1 cellular context compared by ENCODE assay signal in the genomic region with DNA sequence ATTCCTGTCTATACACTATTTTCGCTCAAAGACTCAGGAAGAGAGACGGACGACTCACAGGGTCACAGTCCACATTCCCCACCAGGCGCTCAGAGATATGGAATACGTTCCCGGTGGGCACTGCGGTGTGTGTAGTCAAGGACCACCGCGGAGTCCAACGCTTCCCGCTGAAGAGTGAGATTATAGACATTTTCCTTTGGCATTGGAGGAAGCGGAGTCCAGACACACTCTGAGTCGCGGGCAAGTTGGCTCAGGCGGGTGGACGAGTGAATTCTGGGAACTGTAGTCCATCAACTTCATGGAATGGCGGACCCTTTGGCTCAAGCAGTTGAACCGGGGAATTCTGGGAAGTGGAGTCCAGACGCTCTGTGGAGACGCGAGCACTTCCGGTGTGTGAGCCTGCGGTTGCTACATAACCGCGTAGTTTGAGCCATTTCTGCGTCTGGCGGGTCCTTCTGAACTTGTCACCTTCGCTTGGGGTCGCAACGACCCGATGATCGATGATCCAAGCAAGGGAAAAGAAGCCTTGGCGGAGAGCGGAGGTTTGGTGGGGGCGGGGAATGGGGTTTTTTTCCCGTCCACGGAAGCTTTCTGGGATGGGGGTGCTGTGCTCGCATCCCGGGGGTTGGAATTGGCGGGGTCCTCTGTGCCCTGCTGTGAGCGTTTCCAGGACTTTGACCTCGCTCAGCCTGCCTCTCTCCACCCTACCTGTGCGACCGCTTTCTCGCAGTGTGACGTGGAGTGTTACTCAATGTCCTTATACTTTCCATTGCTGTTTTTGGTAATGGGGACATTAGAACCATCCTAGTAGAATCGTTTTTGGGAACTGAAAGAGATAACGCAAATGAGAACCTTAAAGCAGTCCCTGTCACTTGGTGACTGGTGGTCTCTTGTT.
TF ChIP-seq lines count a peak whose summit lies in the region.

A gene (plus strand): TSS at position 392 of the 895 bp plus-strand sequence. CDS start 4,122 bp downstream, outside the sequence.

TF ChIP-seq in K562, 482 proteins besides CTCF, POLR2A, EP300 and RAD21 (continued from another document and continues in another):
- TF ChIP-seq MTA2 (IDR thresholded peaks at IDR 0.05; ENCODE audit: low read depth) (no peak), POLR2AphosphoS2 (IDR thresholded peaks at IDR 0.05; ENCODE audit: low read length) (no peak), ZNF24 (IDR thresholded peaks at IDR 0.05) (no peak), IRF2 (CRISPR knock-in tag; IDR thresholded peaks at IDR 0.05) (no peak), SAFB (IDR thresholded peaks at IDR 0.05; ENCODE audit: borderline replicate concordance, low read depth, low read length) (no peak), SMARCA4 (IDR thresholded peaks at IDR 0.05) (no peak), NCOA4 (IDR thresholded peaks at IDR 0.05; ENCODE audit: partially characterized antibody) (no peak), PRPF4 (IDR thresholded peaks at IDR 0.05; ENCODE audit: insufficient read depth, low read depth, low read length, poor library complexity, severe bottlenecking) (no peak), SRF (CRISPR knock-in tag; IDR thresholded peaks at IDR 0.05) (0 out of 4 replicates have a peak, but pooled peaks of 1 of the 2 experiments have one; percentile 42), CBFA2T3 (IDR thresholded peaks at IDR 0.05) (no peak), ZNF766 (CRISPR knock-in tag; conservative IDR thresholded peaks at IDR 0.05) (peak; percentile 80), ZNF23 (CRISPR knock-in tag; IDR thresholded peaks at IDR 0.05) (no peak), HDAC3 (IDR thresholded peaks at IDR 0.05; ENCODE audit: borderline replicate concordance, partially characterized antibody) (no peak), ZNF699 (CRISPR knock-in tag; IDR thresholded peaks at IDR 0.05; ENCODE audit: insufficient replicate concordance) (no peak), ZNF77 (CRISPR knock-in tag; IDR thresholded peaks at IDR 0.05) (no peak), JUN (IDR thresholded peaks at IDR 0.05; ENCODE audit: borderline replicate concordance, low read depth, low read length) (no peak), JUN (CRISPR knock-in tag; IDR thresholded peaks at IDR 0.05; ENCODE audit: borderline replicate concordance) (no peak), NFRKB (IDR thresholded peaks at IDR 0.05; ENCODE audit: low read depth) (no peak), ZNF707 (CRISPR knock-in tag; conservative IDR thresholded peaks at IDR 0.05) (no peak), XRCC4 (IDR thresholded peaks at IDR 0.05; ENCODE audit: extremely low read depth, insufficient read depth, insufficient read length) (no peak), SRSF7 (optimal IDR thresholded peaks at IDR 0.05; ENCODE audit: low read depth, low read length) (no peak), HOXB6 (CRISPR knock-in tag; IDR thresholded peaks at IDR 0.05; ENCODE audit: borderline replicate concordance) (no peak), PML (IDR thresholded peaks at IDR 0.05; ENCODE audit: low read length) (no peak), GABPA (tag; conservative IDR thresholded peaks at IDR 0.05; ENCODE audit: low read depth) (peak; percentile 94), MAZ (CRISPR knock-in tag; conservative IDR thresholded peaks at IDR 0.05 in 1 of 2, IDR thresholded peaks at IDR 0.05 in 1 of 2) (peak; percentile 16 to 63; a peak in 1 of 4 replicates), ZNF408 (CRISPR knock-in tag; IDR thresholded peaks at IDR 0.05; ENCODE audit: low read depth) (no peak), ETV5 (CRISPR knock-in tag; IDR thresholded peaks at IDR 0.05; ENCODE audit: low read depth) (peak; percentile 58; the same call in 1 of the 2 replicates), ZNF121 (CRISPR knock-in tag; conservative IDR thresholded peaks at IDR 0.05) (no peak), ZNF224 (CRISPR knock-in tag; IDR thresholded peaks at IDR 0.05) (no peak), FIP1L1 (IDR thresholded peaks at IDR 0.05; ENCODE audit: low read depth, low read length, poor library complexity, severe bottlenecking) (no peak)
- TF ChIP-seq, protein P1, sequence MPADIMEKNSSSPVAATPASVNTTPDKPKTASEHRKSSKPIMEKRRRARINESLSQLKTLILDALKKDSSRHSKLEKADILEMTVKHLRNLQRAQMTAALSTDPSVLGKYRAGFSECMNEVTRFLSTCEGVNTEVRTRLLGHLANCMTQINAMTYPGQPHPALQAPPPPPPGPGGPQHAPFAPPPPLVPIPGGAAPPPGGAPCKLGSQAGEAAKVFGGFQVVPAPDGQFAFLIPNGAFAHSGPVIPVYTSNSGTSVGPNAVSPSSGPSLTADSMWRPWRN (IDR thresholded peaks at IDR 0.05; ENCODE audit: low read depth), result no peak
- TF ChIP-seq, protein P2, sequence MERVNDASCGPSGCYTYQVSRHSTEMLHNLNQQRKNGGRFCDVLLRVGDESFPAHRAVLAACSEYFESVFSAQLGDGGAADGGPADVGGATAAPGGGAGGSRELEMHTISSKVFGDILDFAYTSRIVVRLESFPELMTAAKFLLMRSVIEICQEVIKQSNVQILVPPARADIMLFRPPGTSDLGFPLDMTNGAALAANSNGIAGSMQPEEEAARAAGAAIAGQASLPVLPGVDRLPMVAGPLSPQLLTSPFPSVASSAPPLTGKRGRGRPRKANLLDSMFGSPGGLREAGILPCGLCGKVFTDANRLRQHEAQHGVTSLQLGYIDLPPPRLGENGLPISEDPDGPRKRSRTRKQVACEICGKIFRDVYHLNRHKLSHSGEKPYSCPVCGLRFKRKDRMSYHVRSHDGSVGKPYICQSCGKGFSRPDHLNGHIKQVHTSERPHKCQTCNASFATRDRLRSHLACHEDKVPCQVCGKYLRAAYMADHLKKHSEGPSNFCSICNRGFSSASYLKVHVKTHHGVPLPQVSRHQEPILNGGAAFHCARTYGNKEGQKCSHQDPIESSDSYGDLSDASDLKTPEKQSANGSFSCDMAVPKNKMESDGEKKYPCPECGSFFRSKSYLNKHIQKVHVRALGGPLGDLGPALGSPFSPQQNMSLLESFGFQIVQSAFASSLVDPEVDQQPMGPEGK (CRISPR knock-in tag; IDR thresholded peaks at IDR 0.05; ENCODE audit: borderline replicate concordance), result no peak
- TF ChIP-seq, protein P3, sequence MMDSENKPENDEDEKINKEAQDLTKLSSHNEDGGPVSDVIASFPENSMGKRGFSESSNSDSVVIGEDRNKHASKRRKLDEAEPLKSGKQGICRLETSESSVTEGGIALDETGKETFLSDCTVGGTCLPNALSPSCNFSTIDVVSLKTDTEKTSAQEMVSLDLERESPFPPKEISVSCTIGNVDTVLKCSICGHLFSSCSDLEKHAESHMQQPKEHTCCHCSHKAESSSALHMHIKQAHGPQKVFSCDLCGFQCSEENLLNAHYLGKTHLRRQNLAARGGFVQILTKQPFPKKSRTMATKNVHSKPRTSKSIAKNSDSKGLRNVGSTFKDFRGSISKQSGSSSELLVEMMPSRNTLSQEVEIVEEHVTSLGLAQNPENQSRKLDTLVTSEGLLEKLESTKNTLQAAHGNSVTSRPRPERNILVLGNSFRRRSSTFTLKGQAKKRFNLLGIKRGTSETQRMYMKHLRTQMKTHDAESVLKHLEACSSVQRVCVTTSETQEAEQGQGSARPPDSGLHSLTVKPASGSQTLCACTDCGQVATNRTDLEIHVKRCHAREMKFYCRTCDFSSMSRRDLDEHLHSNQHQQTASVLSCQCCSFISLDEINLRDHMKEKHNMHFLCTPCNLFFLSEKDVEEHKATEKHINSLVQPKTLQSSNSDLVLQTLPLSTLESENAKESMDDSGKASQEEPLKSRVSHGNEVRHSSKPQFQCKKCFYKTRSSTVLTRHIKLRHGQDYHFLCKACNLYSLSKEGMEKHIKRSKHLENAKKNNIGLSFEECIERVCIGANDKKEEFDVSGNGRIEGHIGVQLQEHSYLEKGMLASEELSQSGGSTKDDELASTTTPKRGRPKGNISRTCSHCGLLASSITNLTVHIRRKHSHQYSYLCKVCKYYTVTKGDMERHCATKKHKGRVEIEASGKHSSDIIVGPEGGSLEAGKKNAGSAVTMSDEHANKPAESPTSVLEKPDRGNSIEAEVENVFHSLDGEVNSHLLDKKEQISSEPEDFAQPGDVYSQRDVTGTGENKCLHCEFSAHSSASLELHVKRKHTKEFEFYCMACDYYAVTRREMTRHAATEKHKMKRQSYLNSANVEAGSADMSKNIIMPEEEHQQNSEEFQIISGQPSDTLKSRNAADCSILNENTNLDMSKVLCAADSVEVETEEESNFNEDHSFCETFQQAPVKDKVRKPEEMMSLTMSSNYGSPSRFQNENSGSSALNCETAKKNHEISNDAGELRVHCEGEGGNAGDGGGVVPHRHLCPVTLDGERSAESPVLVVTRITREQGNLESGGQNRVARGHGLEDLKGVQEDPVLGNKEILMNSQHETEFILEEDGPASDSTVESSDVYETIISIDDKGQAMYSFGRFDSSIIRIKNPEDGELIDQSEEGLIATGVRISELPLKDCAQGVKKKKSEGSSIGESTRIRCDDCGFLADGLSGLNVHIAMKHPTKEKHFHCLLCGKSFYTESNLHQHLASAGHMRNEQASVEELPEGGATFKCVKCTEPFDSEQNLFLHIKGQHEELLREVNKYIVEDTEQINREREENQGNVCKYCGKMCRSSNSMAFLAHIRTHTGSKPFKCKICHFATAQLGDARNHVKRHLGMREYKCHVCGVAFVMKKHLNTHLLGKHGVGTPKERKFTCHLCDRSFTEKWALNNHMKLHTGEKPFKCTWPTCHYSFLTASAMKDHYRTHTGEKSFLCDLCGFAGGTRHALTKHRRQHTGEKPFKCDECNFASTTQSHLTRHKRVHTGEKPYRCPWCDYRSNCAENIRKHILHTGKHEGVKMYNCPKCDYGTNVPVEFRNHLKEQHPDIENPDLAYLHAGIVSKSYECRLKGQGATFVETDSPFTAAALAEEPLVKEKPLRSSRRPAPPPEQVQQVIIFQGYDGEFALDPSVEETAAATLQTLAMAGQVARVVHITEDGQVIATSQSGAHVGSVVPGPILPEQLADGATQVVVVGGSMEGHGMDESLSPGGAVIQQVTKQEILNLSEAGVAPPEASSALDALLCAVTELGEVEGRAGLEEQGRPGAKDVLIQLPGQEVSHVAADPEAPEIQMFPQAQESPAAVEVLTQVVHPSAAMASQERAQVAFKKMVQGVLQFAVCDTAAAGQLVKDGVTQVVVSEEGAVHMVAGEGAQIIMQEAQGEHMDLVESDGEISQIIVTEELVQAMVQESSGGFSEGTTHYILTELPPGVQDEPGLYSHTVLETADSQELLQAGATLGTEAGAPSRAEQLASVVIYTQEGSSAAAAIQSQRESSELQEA (IDR thresholded peaks at IDR 0.05; ENCODE audit: low read depth), result no peak
- TF ChIP-seq, protein P4, sequence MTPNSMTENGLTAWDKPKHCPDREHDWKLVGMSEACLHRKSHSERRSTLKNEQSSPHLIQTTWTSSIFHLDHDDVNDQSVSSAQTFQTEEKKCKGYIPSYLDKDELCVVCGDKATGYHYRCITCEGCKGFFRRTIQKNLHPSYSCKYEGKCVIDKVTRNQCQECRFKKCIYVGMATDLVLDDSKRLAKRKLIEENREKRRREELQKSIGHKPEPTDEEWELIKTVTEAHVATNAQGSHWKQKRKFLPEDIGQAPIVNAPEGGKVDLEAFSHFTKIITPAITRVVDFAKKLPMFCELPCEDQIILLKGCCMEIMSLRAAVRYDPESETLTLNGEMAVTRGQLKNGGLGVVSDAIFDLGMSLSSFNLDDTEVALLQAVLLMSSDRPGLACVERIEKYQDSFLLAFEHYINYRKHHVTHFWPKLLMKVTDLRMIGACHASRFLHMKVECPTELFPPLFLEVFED (CRISPR knock-in tag; conservative IDR thresholded peaks at IDR 0.05), result no peak
- TF ChIP-seq, protein P5, sequence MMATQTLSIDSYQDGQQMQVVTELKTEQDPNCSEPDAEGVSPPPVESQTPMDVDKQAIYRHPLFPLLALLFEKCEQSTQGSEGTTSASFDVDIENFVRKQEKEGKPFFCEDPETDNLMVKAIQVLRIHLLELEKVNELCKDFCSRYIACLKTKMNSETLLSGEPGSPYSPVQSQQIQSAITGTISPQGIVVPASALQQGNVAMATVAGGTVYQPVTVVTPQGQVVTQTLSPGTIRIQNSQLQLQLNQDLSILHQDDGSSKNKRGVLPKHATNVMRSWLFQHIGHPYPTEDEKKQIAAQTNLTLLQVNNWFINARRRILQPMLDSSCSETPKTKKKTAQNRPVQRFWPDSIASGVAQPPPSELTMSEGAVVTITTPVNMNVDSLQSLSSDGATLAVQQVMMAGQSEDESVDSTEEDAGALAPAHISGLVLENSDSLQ (IDR thresholded peaks at IDR 0.05), result no peak
- TF ChIP-seq, protein P6, sequence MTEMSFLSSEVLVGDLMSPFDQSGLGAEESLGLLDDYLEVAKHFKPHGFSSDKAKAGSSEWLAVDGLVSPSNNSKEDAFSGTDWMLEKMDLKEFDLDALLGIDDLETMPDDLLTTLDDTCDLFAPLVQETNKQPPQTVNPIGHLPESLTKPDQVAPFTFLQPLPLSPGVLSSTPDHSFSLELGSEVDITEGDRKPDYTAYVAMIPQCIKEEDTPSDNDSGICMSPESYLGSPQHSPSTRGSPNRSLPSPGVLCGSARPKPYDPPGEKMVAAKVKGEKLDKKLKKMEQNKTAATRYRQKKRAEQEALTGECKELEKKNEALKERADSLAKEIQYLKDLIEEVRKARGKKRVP (CRISPR knock-in tag; IDR thresholded peaks at IDR 0.05), result 0 out of 2 replicates have a peak, but pooled peaks have one; percentile 44
- TF ChIP-seq, protein P7, sequence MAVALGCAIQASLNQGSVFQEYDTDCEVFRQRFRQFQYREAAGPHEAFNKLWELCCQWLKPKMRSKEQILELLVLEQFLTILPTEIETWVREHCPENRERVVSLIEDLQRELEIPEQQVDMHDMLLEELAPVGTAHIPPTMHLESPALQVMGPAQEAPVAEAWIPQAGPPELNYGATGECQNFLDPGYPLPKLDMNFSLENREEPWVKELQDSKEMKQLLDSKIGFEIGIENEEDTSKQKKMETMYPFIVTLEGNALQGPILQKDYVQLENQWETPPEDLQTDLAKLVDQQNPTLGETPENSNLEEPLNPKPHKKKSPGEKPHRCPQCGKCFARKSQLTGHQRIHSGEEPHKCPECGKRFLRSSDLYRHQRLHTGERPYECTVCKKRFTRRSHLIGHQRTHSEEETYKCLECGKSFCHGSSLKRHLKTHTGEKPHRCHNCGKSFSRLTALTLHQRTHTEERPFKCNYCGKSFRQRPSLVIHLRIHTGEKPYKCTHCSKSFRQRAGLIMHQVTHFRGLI (CRISPR knock-in tag; IDR thresholded peaks at IDR 0.05), result no peak
- TF ChIP-seq, protein P8, sequence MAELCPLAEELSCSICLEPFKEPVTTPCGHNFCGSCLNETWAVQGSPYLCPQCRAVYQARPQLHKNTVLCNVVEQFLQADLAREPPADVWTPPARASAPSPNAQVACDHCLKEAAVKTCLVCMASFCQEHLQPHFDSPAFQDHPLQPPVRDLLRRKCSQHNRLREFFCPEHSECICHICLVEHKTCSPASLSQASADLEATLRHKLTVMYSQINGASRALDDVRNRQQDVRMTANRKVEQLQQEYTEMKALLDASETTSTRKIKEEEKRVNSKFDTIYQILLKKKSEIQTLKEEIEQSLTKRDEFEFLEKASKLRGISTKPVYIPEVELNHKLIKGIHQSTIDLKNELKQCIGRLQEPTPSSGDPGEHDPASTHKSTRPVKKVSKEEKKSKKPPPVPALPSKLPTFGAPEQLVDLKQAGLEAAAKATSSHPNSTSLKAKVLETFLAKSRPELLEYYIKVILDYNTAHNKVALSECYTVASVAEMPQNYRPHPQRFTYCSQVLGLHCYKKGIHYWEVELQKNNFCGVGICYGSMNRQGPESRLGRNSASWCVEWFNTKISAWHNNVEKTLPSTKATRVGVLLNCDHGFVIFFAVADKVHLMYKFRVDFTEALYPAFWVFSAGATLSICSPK (IDR thresholded peaks at IDR 0.05; ENCODE audit: borderline replicate concordance), result no peak
